ENCODE assay signal across 28 cellular contexts in genomic region chr2:134447669-134448068, GRCh38.
"Had no signal": no experiment of that assay in that cellular context is flagged by ENCODE, and none has a peak within 500 bp of the region (broad histone marks: within the 10 kb centered on the region; RNA-seq: fewer than 3 reads in every experiment).

No MANE protein-coding gene starts in this region.

- H3K9me3 ChIP-seq: ovary, psoas muscle, stomach, suprapubic skin, testis, tibial artery, transverse colon, upper lobe of right lung, uterus had no signal

- H3K36me3 ChIP-seq: neural progenitor cell, ovary, uterus had no signal

- H3K4me1 ChIP-seq: parathyroid adenoma, psoas muscle, suprapubic skin, testis, tibial artery, transverse colon, upper lobe of right lung, uterus had no signal

- H3K27me3 Mint-ChIP-seq: naive thymus-derived CD4-positive, alpha-beta T cell; progenitor cell of endocrine pancreas; stimulated activated naive CD8-positive, alpha-beta T cell treated with anti-CD3 and anti-CD28 coated beads, Interleukin-15, Interleukin-2, amounts not matched to agents 100 ng/mL and 50 ng/mL, for 24 hours; type B pancreatic cell had no signal

- H3K27ac Mint-ChIP-seq: natural killer cell; stimulated activated naive CD8-positive, alpha-beta T cell treated with anti-CD3 and anti-CD28 coated beads, Interleukin-15, Interleukin-2, amounts not matched to agents 100 ng/mL and 50 ng/mL, for 24 hours; type B pancreatic cell had no signal

- H3K9me3 Mint-ChIP-seq: naive thymus-derived CD4-positive, alpha-beta T cell; natural killer cell; nephron; neural progenitor cell; stimulated activated effector memory CD8-positive, alpha-beta T cell treated with anti-CD3 and anti-CD28 coated beads, Interleukin-12 subunit alpha, Interleukin-12 subunit beta, amount 100 ng/mL, for 72 hours; stimulated activated naive CD8-positive, alpha-beta T cell treated with anti-CD3 and anti-CD28 coated beads, Interleukin-15, Interleukin-2, amounts not matched to agents 100 ng/mL and 50 ng/mL, for 24 hours; type B pancreatic cell had no signal

- DNase-seq: naive thymus-derived CD4-positive, alpha-beta T cell; natural killer cell; occipital lobe; ovary; psoas muscle; right cardiac atrium; stimulated activated CD4-positive, alpha-beta T cell treated with anti-CD3 and anti-CD28 coated beads, Interleukin-15, amount 100 ng/mL, for 24 hours; stimulated activated CD4-positive, alpha-beta T cell treated with anti-CD3 and anti-CD28 coated beads, Interleukin-2, amount 100 ng/mL, for 24 hours; stimulated activated CD4-positive, alpha-beta T cell treated with anti-CD3 and anti-CD28 coated beads, Interleukin-2, amount 100 ng/mL, for 48 hours; stimulated activated CD4-positive, alpha-beta T cell treated with anti-CD3 and anti-CD28 coated beads, Interleukin-4, amount 100 ng/mL, for 24 hours; stimulated activated naive CD4-positive, alpha-beta T cell treated with Interleukin-2 at 50 U/mL for 16 hours; stomach; testis; tibial artery; transverse colon; upper lobe of right lung; uterus had no signal

- H3K36me3 Mint-ChIP-seq: natural killer cell had no signal

- H3K9ac ChIP-seq: neural progenitor cell, parathyroid adenoma had no signal

- H3K27me3 ChIP-seq: neural progenitor cell, ovary, stomach, suprapubic skin, testis, tibial artery, transverse colon, upper lobe of right lung, uterus had no signal

- ATAC-seq: naive thymus-derived CD4-positive, alpha-beta T cell; natural killer cell; psoas muscle; right cardiac atrium; sciatic nerve; stimulated activated effector memory CD8-positive, alpha-beta T cell treated with anti-CD3 and anti-CD28 coated beads, Interleukin-12 subunit alpha, Interleukin-12 subunit beta, amount 100 ng/mL, for 72 hours; upper lobe of right lung had no signal

- H3K4me3 Mint-ChIP-seq: naive thymus-derived CD4-positive, alpha-beta T cell; natural killer cell; nephron; neural progenitor cell; stimulated activated effector memory CD8-positive, alpha-beta T cell treated with anti-CD3 and anti-CD28 coated beads, Interleukin-12 subunit alpha, Interleukin-12 subunit beta, amount 100 ng/mL, for 72 hours; stimulated activated naive CD8-positive, alpha-beta T cell treated with anti-CD3 and anti-CD28 coated beads, Interleukin-15, Interleukin-2, amounts not matched to agents 100 ng/mL and 50 ng/mL, for 24 hours; type B pancreatic cell had no signal

- H3K4me3 ChIP-seq: neural progenitor cell, ovary, psoas muscle, skin epidermis, smooth muscle cell, stomach, suprapubic skin, testis, tibial artery, transverse colon, upper lobe of right lung, uterus had no signal

- H3K27ac ChIP-seq: neural progenitor cell, ovary, parathyroid adenoma, psoas muscle, skin epidermis, stomach, suprapubic skin, testis, tibial artery, transverse colon, upper lobe of right lung, uterus had no signal
